In the genomic region with DNA sequence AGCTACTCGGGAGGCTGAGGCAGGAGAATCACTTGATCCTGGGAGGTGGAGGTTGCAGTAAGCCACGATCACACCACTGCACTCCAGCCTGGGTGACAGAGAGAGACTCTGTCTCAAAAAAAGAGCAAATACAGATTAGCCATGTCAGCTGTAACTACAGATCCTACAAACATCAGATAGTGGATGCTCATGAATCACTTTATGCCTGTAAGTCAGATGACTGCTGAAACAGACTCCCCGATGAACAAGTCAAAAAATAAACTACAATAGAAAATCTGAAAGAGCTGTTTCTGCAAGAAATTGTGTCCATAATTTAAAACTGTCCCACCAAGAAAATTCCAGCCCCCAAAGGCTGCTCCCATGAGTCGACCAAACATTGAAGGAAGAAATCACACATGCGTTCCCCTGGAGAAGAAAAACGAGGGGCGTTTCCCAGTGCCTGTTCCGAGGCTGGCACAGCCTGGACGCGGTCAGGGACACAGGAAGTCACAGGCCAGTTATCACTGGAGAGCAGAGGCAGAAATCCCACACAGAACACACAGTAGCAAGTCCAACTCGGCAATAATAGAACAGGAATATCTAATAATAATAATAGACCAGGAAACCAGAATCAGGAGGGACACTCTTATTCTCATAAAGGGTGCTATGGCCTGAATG, we compare ENCODE assay signal across 1 cellular context.
TF ChIP-seq lines count a peak whose summit lies in the region.

No MANE protein-coding gene starts in this region.

TF ChIP-seq in GM23338, 12 proteins besides CTCF, POLR2A, EP300 and RAD21 (continued from another document):
- TF ChIP-seq REST (IDR thresholded peaks at IDR 0.05; ENCODE audit: unreplicated experiment) (no peak), ZNF331 (CRISPR knock-in tag; IDR thresholded peaks at IDR 0.05; ENCODE audit: low read depth) (no peak), POLR2AphosphoS5 (IDR thresholded peaks at IDR 0.05; ENCODE audit: low read depth) (no peak), JUNB (IDR thresholded peaks at IDR 0.05; ENCODE audit: unreplicated experiment) (no peak), EZH2phosphoT487 (IDR thresholded peaks at IDR 0.05; ENCODE audit: unreplicated experiment) (no peak), STAT1 (IDR thresholded peaks at IDR 0.05; ENCODE audit: unreplicated experiment) (no peak)
TF ChIP-seq in GM23338: peak in this region for 0.
